24 cellular contexts compared by ENCODE assay signal in genomic region chr10:103792547-103792946, GRCh38.
DNase-seq lines count a peak whose midpoint lies in the region; ATAC-seq, FAIRE-seq and TF ChIP-seq lines count a peak whose summit lies in the region.
"Had no signal": no experiment of that assay in that cellular context is flagged by ENCODE, and none has a peak within 500 bp of the region (broad histone marks: within the 10 kb centered on the region; RNA-seq: fewer than 3 reads in every experiment).

No MANE protein-coding gene starts in this region.

- no CpG with 5 or more reads among the region's 2 CpGs for WGBS in trophoblast cell (ENCODE audit: extremely low coverage, insufficient coverage, insufficient read length)
- WGBS in pancreas, 2 donors = 92 to 97% methylated on average over 2 of the region's 2 CpGs

- H3K27me3 Mint-ChIP-seq in activated T-helper 1 cell treated with anti-CD3 and anti-CD28 coated beads, Interleukin-12 subunit alpha, Interleukin-12 subunit beta, Interleukin-2, Interleukin-4 antibody, amounts not matched to agents 30 ng/mL and 10 ng/mL and 1 ng/mL, durations not matched to agents 14 hours and 24 hours and 36 hours (ENCODE audit: insufficient read depth) = peaks cover 2% of the 10 kb centered on the region
- H3K27me3 Mint-ChIP-seq: CD4-positive, alpha-beta T cell had no signal

- H3K27ac ChIP-seq in trophoblast cell (ENCODE audit: low read depth, low read length) (no peak overlapping the region), pancreas (peak overlapping the region in 1 of 4 donors; percentile 18)
- H3K27ac ChIP-seq: psoas muscle had no signal

- H3K36me3 ChIP-seq in trophoblast cell (ENCODE audit: control insufficient read depth in 1 of 2, insufficient read depth in 2 of 2, low read length in 2 of 2) = no peaks in the 10 kb centered on the region
- no peaks in the 10 kb centered on the region for H3K36me3 ChIP-seq in pancreas

- no peak for ATAC-seq in pancreas
- ATAC-seq: stimulated activated effector memory CD8-positive, alpha-beta T cell treated with anti-CD3 and anti-CD28 coated beads, Interleukin-12 subunit alpha, Interleukin-12 subunit beta, amount 100 ng/mL, for 72 hours; WTC11 had no signal

- H3K4me1 ChIP-seq in trophoblast cell (ENCODE audit: control insufficient read depth in 1 of 2, insufficient read depth in 2 of 2, low read length in 2 of 2) = no peaks in the 10 kb centered on the region
- peaks cover 13 to 27% (median 25%) of the 10 kb centered on the region in 3 donors for H3K4me1 ChIP-seq in pancreas

- no peak overlapping the region for H3K23ac ChIP-seq in trophoblast cell (ENCODE audit: low read length)

- H3K9me3 ChIP-seq in trophoblast cell (ENCODE audit: insufficient read depth, low read depth, low read length) (no peaks in the 10 kb centered on the region), pancreas (no peaks in the 10 kb centered on the region)
- H3K9me3 ChIP-seq: psoas muscle, tibial nerve had no signal

- no peak overlapping the region for H3K14ac ChIP-seq in trophoblast cell (ENCODE audit: low read length)

- no peak overlapping the region for H2BK12ac ChIP-seq in trophoblast cell (ENCODE audit: low read length)

- no peak overlapping the region for H3K27ac Mint-ChIP-seq in activated T-helper 1 cell treated with anti-CD3 and anti-CD28 coated beads, Interleukin-12 subunit alpha, Interleukin-12 subunit beta, Interleukin-2, Interleukin-4 antibody, amounts not matched to agents 30 ng/mL and 10 ng/mL and 1 ng/mL, durations not matched to agents 14 hours and 24 hours and 36 hours
- H3K27ac Mint-ChIP-seq: CD4-positive, alpha-beta T cell; endodermal cell; memory B cell; nephron; stimulated activated effector memory CD8-positive, alpha-beta T cell treated with anti-CD3 and anti-CD28 coated beads, Interleukin-12 subunit alpha, Interleukin-12 subunit beta, amount 100 ng/mL, for 72 hours; WTC11 had no signal

- H2AFZ ChIP-seq in trophoblast cell (ENCODE audit: insufficient read depth, low read length, poor library complexity) = no peak overlapping the region

- no peak overlapping the region for H2AK5ac ChIP-seq in trophoblast cell (ENCODE audit: low read length)

- no peak overlapping the region for H3K18ac ChIP-seq in trophoblast cell (ENCODE audit: low read length)

- H4K91ac ChIP-seq in trophoblast cell (ENCODE audit: low read depth, low read length) = no peak overlapping the region

- FAIRE-seq in pancreas (lab: Jason Lieb, UNC) = no peak
- FAIRE-seq: GM19239 had no signal

- no peaks in the 10 kb centered on the region for H3K79me1 ChIP-seq in trophoblast cell (ENCODE audit: low read length)

- no peaks in the 10 kb centered on the region for H3K9me3 Mint-ChIP-seq in activated T-helper 1 cell treated with anti-CD3 and anti-CD28 coated beads, Interleukin-12 subunit alpha, Interleukin-12 subunit beta, Interleukin-2, Interleukin-4 antibody, amounts not matched to agents 30 ng/mL and 10 ng/mL and 1 ng/mL, durations not matched to agents 14 hours and 24 hours and 36 hours
- H3K9me3 Mint-ChIP-seq: CD4-positive, alpha-beta T cell; endodermal cell; memory B cell; nephron; stimulated activated effector memory CD8-positive, alpha-beta T cell treated with anti-CD3 and anti-CD28 coated beads, Interleukin-12 subunit alpha, Interleukin-12 subunit beta, amount 100 ng/mL, for 72 hours; WTC11 had no signal

- no peaks in the 10 kb centered on the region for H3K27me3 ChIP-seq in trophoblast cell (ENCODE audit: insufficient read depth, low read length)
- no peaks in the 10 kb centered on the region for H3K27me3 ChIP-seq in pancreas
- H3K27me3 ChIP-seq: tibial nerve had no signal

- no peak overlapping the region for H3K9ac ChIP-seq in trophoblast cell (ENCODE audit: low read length)

- H3K79me2 ChIP-seq in trophoblast cell (ENCODE audit: control insufficient read depth, insufficient read depth, low read length, poor library complexity) = no peaks in the 10 kb centered on the region

- no peak overlapping the region for H2BK5ac ChIP-seq in trophoblast cell (ENCODE audit: low read depth, low read length, poor library complexity)

- H3K4me2 ChIP-seq in trophoblast cell (ENCODE audit: low read length) = no peak overlapping the region

- H3K4me3 ChIP-seq in trophoblast cell (ENCODE audit: low read depth, low read length) = no peak overlapping the region
- no peak overlapping the region for H3K4me3 ChIP-seq in pancreas
- H3K4me3 ChIP-seq: psoas muscle, tibial nerve had no signal

- intact Hi-C loops in activated T-helper 1 cell treated with anti-CD3 and anti-CD28 coated beads, Interleukin-12 subunit alpha, Interleukin-12 subunit beta, Interleukin-2, Interleukin-4 antibody, amounts not matched to agents 30 ng/mL and 10 ng/mL and 1 ng/mL, durations not matched to agents 14 hours and 24 hours and 36 hours (cut with micrococcal nuclease) = no loop called here
- intact Hi-C loops in pancreas (cut with DNase I) = no loop called here

- TF ChIP-seq CTCF in pancreas (IDR thresholded peaks at IDR 0.05) = no peak

- DNase-seq in DMS153 (lab: John Stamatoyannopoulos, UW) = peak; percentile 32
- no peak for DNase-seq in DMS153 treated with DMSO at 0.1 percent for 48 hours (lab: John Stamatoyannopoulos, UW; ENCODE audit: unreplicated experiment)
- peak; percentile 54 for DNase-seq in NCI-H226
- DNase-seq in fibroblast of gingiva (ENCODE audit: low read depth) = peak; percentile 38
- DNase-seq in trophoblast cell = peak; percentile 71 to 90
- DNase-seq in activated T-helper 1 cell treated with anti-CD3 and anti-CD28 coated beads, Interleukin-12 subunit alpha, Interleukin-12 subunit beta, Interleukin-2, Interleukin-4 antibody, amounts not matched to agents 30 ng/mL and 10 ng/mL and 1 ng/mL, durations not matched to agents 14 hours and 24 hours and 36 hours (ENCODE audit: low spot score) = no peak
- no peak for DNase-seq in NCI-H187 treated with DMSO at 0.1 percent for 48 hours (lab: John Stamatoyannopoulos, UW)
- no peak for DNase-seq in pancreas
- DNase-seq: 8988T; activated CD8-positive, alpha-beta memory T cell treated with anti-CD3 and anti-CD28 coated beads for 24 hours; CD4-positive, alpha-beta T cell; cerebellar nuclear complex; DND-41; endodermal cell; NCI-H1436 treated with DMSO at 0.1 percent for 48 hours; NCI-H446 treated with DMSO at 0.1 percent for 48 hours; SHP77 treated with DMSO at 0.1 percent for 48 hours had no signal

- H2BK120ac ChIP-seq in trophoblast cell (ENCODE audit: insufficient read depth, low read length, poor library complexity) = no peak overlapping the region

- no peak overlapping the region for H4K8ac ChIP-seq in trophoblast cell (ENCODE audit: low read depth, low read length)

- H4K12ac ChIP-seq in trophoblast cell (ENCODE audit: low read depth, low read length) = no peak overlapping the region

- peaks cover 4% of the 10 kb centered on the region for H3K36me3 Mint-ChIP-seq in activated T-helper 1 cell treated with anti-CD3 and anti-CD28 coated beads, Interleukin-12 subunit alpha, Interleukin-12 subunit beta, Interleukin-2, Interleukin-4 antibody, amounts not matched to agents 30 ng/mL and 10 ng/mL and 1 ng/mL, durations not matched to agents 14 hours and 24 hours and 36 hours (ENCODE audit: low read depth)
- H3K36me3 Mint-ChIP-seq: memory B cell; stimulated activated effector memory CD8-positive, alpha-beta T cell treated with anti-CD3 and anti-CD28 coated beads, Interleukin-12 subunit alpha, Interleukin-12 subunit beta, amount 100 ng/mL, for 72 hours; WTC11 had no signal

- no peak overlapping the region for H3K4ac ChIP-seq in trophoblast cell (ENCODE audit: low read depth, low read length)

- H3K4me3 Mint-ChIP-seq in activated T-helper 1 cell treated with anti-CD3 and anti-CD28 coated beads, Interleukin-12 subunit alpha, Interleukin-12 subunit beta, Interleukin-2, Interleukin-4 antibody, amounts not matched to agents 30 ng/mL and 10 ng/mL and 1 ng/mL, durations not matched to agents 14 hours and 24 hours and 36 hours = no peak overlapping the region
- H3K4me3 Mint-ChIP-seq: CD4-positive, alpha-beta T cell; endodermal cell; memory B cell; nephron; stimulated activated effector memory CD8-positive, alpha-beta T cell treated with anti-CD3 and anti-CD28 coated beads, Interleukin-12 subunit alpha, Interleukin-12 subunit beta, amount 100 ng/mL, for 72 hours; WTC11 had no signal

- H3K4me1 Mint-ChIP-seq in activated T-helper 1 cell treated with anti-CD3 and anti-CD28 coated beads, Interleukin-12 subunit alpha, Interleukin-12 subunit beta, Interleukin-2, Interleukin-4 antibody, amounts not matched to agents 30 ng/mL and 10 ng/mL and 1 ng/mL, durations not matched to agents 14 hours and 24 hours and 36 hours (ENCODE audit: low read depth) = peaks cover 12% of the 10 kb centered on the region
- H3K4me1 Mint-ChIP-seq: stimulated activated effector memory CD8-positive, alpha-beta T cell treated with anti-CD3 and anti-CD28 coated beads, Interleukin-12 subunit alpha, Interleukin-12 subunit beta, amount 100 ng/mL, for 72 hours; WTC11 had no signal

Comparison
In these comparisons a context has a peak if more than half of its experiments do, and no peak if none do; other contexts are left out.
1. DNase-seq: peak in DMS153 (single experiment), NCI-H226 (single experiment), fibroblast of gingiva (single experiment) and trophoblast cell (2 of 2); none in DMS153 treated with DMSO at 0.1 percent for 48 hours (single experiment), activated T-helper 1 cell treated with anti-CD3 and anti-CD28 coated beads, Interleukin-12 subunit alpha, Interleukin-12 subunit beta, Interleukin-2, Interleukin-4 antibody, amounts not matched to agents 30 ng/mL and 10 ng/mL and 1 ng/mL, durations not matched to agents 14 hours and 24 hours and 36 hours (single experiment), NCI-H187 treated with DMSO at 0.1 percent for 48 hours (single experiment) and pancreas (0 of 6).